In genomic region chr9:132049900-132050299, GRCh38 we compare ENCODE assay signal across 23 cellular contexts. TPM values are rescaled to one million over a fixed set of nuclear protein-coding genes. Genes with fewer than 3 reads are reported as not detected.
A peak's percentile ranks its signal among the peaks of the same experiment; 100 is the strongest.
DNase-seq lines count a peak whose midpoint lies in the region; ATAC-seq and TF ChIP-seq lines count a peak whose summit lies in the region.
"Had no signal": no experiment of that assay in that cellular context is flagged by ENCODE, and none has a peak within 500 bp of the region (broad histone marks: within the 10 kb centered on the region; RNA-seq: fewer than 3 reads in every experiment).

No MANE protein-coding gene starts in this region.

- H3K27me3 ChIP-seq in subcutaneous abdominal adipose tissue (ENCODE audit: control insufficient read depth in 5 of 5, insufficient read depth in 4 of 5, low read length in 5 of 5) (no peaks in the 10 kb centered on the region), lower lobe of right lung (ENCODE audit: low read depth) (no peaks in the 10 kb centered on the region), SJCRH30 (no peaks in the 10 kb centered on the region)

- H3K36me3 ChIP-seq in subcutaneous abdominal adipose tissue (ENCODE audit: control insufficient read depth in 5 of 5, insufficient read depth in 5 of 5, low read length in 5 of 5) (no peaks in the 10 kb centered on the region), lower lobe of right lung (no peaks in the 10 kb centered on the region), SJCRH30 (no peaks in the 10 kb centered on the region)

- ATAC-seq in T-helper 17 cell (no peak), left ventricle myocardium superior (peak; percentile 72), lower lobe of right lung (no peak), GM18861 (IDR thresholded peaks at IDR 0.05; ENCODE audit: unreplicated experiment) (no peak)

- H3K27ac ChIP-seq in subcutaneous abdominal adipose tissue (ENCODE audit: low read depth, low read length) (peak overlapping the region; percentile 27), lower lobe of right lung (no peak overlapping the region), SJCRH30 (no peak overlapping the region)
- H3K27ac ChIP-seq: KMS-11, RWPE1 had no signal

- no peak overlapping the region for H3K4me3 ChIP-seq in subcutaneous abdominal adipose tissue (ENCODE audit: low read depth in 1 of 5, low read length in 5 of 5)
- no peak overlapping the region for H3K4me3 ChIP-seq in lower lobe of right lung
- no peak overlapping the region for H3K4me3 ChIP-seq in SJCRH30

- no peak overlapping the region for H3K4me3 Mint-ChIP-seq in T-helper 17 cell
- H3K4me3 Mint-ChIP-seq in chondrocyte (ENCODE audit: unreplicated experiment): no peak overlapping the region
- H3K4me3 Mint-ChIP-seq: CD14-positive monocyte; CD8-positive, alpha-beta memory T cell; IgD-negative memory B cell had no signal

- TF ChIP-seq CTCF in chondrocyte (IDR thresholded peaks at IDR 0.05) (no peak), lower lobe of right lung (IDR thresholded peaks at IDR 0.05) (no peak)

- H3K27me3 Mint-ChIP-seq in T-helper 17 cell: no peaks in the 10 kb centered on the region
- no peaks in the 10 kb centered on the region for H3K27me3 Mint-ChIP-seq in chondrocyte (ENCODE audit: low read depth)
- H3K27me3 Mint-ChIP-seq: CD8-positive, alpha-beta memory T cell; IgD-negative memory B cell had no signal

- DNase-seq in T-helper 17 cell (no peak), chondrocyte (ENCODE audit: low spot score) (no peak), left ventricle myocardium superior (peak; percentile 51), lower lobe of right lung (no peak), SJCRH30 (no peak)
- DNase-seq: CD8-positive, alpha-beta memory T cell; DMS 273 treated with DMSO at 0.1 percent for 48 hours; DMS79 treated with DMSO at 0.1 percent for 48 hours; GF-D8; HCEC 1CT; MM.1S; NCI-H1694; NCI-H2029 treated with DMSO at 0.1 percent for 48 hours; NCI-H2227 treated with DMSO at 0.1 percent for 48 hours; NCI-H526 treated with DMSO at 0.1 percent for 48 hours; SIG-M5; SK-N-SH had no signal

- H3K9ac ChIP-seq in subcutaneous abdominal adipose tissue (ENCODE audit: low read length in 5 of 5): no peak overlapping the region
- H3K9ac ChIP-seq: KMS-11, SK-N-SH had no signal

- H3K36me3 Mint-ChIP-seq in T-helper 17 cell (ENCODE audit: low read depth): peaks cover 5% of the 10 kb centered on the region
- H3K36me3 Mint-ChIP-seq in chondrocyte (ENCODE audit: low read depth): no peaks in the 10 kb centered on the region
- H3K36me3 Mint-ChIP-seq: IgD-negative memory B cell had no signal

- intact Hi-C loops in left ventricle myocardium superior (cut with micrococcal nuclease): no loop called here
- intact Hi-C loops in lower lobe of right lung (cut with DNase I): no loop called here

- peaks cover 0 to 24% (median 10%) of the 10 kb centered on the region in 5 donors for H3K4me1 ChIP-seq in subcutaneous abdominal adipose tissue (ENCODE audit: control insufficient read depth in 5 of 5, insufficient read depth in 5 of 5, low read length in 5 of 5)
- no peaks in the 10 kb centered on the region for H3K4me1 ChIP-seq in lower lobe of right lung
- peaks cover 21% of the 10 kb centered on the region for H3K4me1 ChIP-seq in SJCRH30

- H3K9me3 ChIP-seq in T-helper 17 cell (ENCODE audit: control insufficient read depth, low read length, poor library complexity, severe bottlenecking) (no peaks in the 10 kb centered on the region), subcutaneous abdominal adipose tissue (ENCODE audit: control insufficient read depth in 5 of 5, low read length in 5 of 5) (no peaks in the 10 kb centered on the region), lower lobe of right lung (no peaks in the 10 kb centered on the region), SJCRH30 (replicated peaks) (no peaks in the 10 kb centered on the region)
- H3K9me3 ChIP-seq: SK-N-SH had no signal

- H3K27ac Mint-ChIP-seq in T-helper 17 cell: peak overlapping the region; percentile 29
- H3K27ac Mint-ChIP-seq in chondrocyte (ENCODE audit: unreplicated experiment): peak overlapping the region; percentile 84
- H3K27ac Mint-ChIP-seq: CD8-positive, alpha-beta memory T cell; IgD-negative memory B cell had no signal

- H3K9me3 Mint-ChIP-seq in chondrocyte (ENCODE audit: low read depth): no peaks in the 10 kb centered on the region
- H3K9me3 Mint-ChIP-seq: CD8-positive, alpha-beta memory T cell; IgD-negative memory B cell had no signal

- H3K4me1 Mint-ChIP-seq in T-helper 17 cell: peaks cover 22% of the 10 kb centered on the region
- peaks cover 59% of the 10 kb centered on the region for H3K4me1 Mint-ChIP-seq in chondrocyte (ENCODE audit: low read depth)

RNA-seq across cellular contexts. Expression of gene MED27, which starts 29.8 kb away (rescaled TPM):
- 10 to 100 TPM; 19.2 to 28.9 TPM for total RNA-seq in T-helper 17 cell
- 24.4 to 28.2 TPM (median 26.6 TPM) in 3 replicates for total RNA-seq in chondrocyte
- total RNA-seq in left ventricle myocardium superior: 13.5 TPM
- 15.7 TPM for total RNA-seq in lower lobe of right lung
- 45.3 and 50.7 TPM in 2 replicates for total RNA-seq in SJCRH30 (2014; rRNA removed; shearing (Covaris generic))
